14 cellular contexts compared by ENCODE assay signal in genomic region chr19:6828306-6828697, GRCh38. TPM values are rescaled to one million over a fixed set of nuclear protein-coding genes. Genes with fewer than 3 reads are reported as not detected.
DNase-seq lines count a peak whose midpoint lies in the region; ATAC-seq, FAIRE-seq and TF ChIP-seq lines count a peak whose summit lies in the region.
"Had no signal": no experiment of that assay in that cellular context is flagged by ENCODE, and none has a peak within 500 bp of the region (broad histone marks: within the 10 kb centered on the region; RNA-seq: fewer than 3 reads in every experiment).

No MANE protein-coding gene starts in this region.

- TF ChIP-seq CTCF in H1 (IDR thresholded peaks at IDR 0.05; ENCODE audit: control extremely low read depth in 1 of 3, insufficient read depth in 1 of 3, low read depth in 1 of 3, low read length in 3 of 3) (no peak), parathyroid adenoma (IDR thresholded peaks at IDR 0.05) (no peak)

- H3K23ac ChIP-seq in H1 (ENCODE audit: insufficient read length), result no peak overlapping the region

- H3K79me1 ChIP-seq in H1 (ENCODE audit: low read depth, low read length), result no peaks in the 10 kb centered on the region

- H3K4me2 ChIP-seq in H1 (ENCODE audit: insufficient read depth in 1 of 2, low read depth in 2 of 2, low read length in 2 of 2), result peak overlapping the region in 1 of 2 experiments; percentile 15; a peak in 1 of 4 replicates
- H3K4me2 ChIP-seq in parathyroid adenoma (ENCODE audit: low read length), result peak overlapping the region; percentile 65

- H3K27me3 Mint-ChIP-seq in T-helper 1 cell treated with Interleukin-12 subunit alpha and Interleukin-12 subunit beta and Interleukin-4 antibody, amounts not matched to agents 30 μg/mL and 1 μg/mL, for 36 hours (ENCODE audit: low read depth), result no peaks in the 10 kb centered on the region

- H3K14ac ChIP-seq in H1 (ENCODE audit: insufficient read length), result no peak overlapping the region

- no peak for TF ChIP-seq EP300 in H1 (IDR thresholded peaks at IDR 0.05; ENCODE audit: borderline replicate concordance in 1 of 2, low read depth in 2 of 2, low read length in 2 of 2)

- H2AFZ ChIP-seq in H1 (ENCODE audit: low read length), result no peak overlapping the region
- peak overlapping the region; percentile 69 for H2AFZ ChIP-seq in parathyroid adenoma

- peak overlapping the region in 1 of 4 experiments; percentile 10; a peak in 1 of 8 replicates for H3K4me3 ChIP-seq in H1 (ENCODE audit: extremely low read depth in 1 of 4, insufficient read depth in 2 of 4, low read depth in 3 of 4, low read length in 4 of 4)
- peak overlapping the region; percentile 43 for H3K4me3 ChIP-seq in parathyroid adenoma (ENCODE audit: low read depth, low read length)

- H2BK120ac ChIP-seq in H1 (replicated peaks; ENCODE audit: low read depth, low read length), result no peak overlapping the region

- H3K36me3 ChIP-seq in H1 (ENCODE audit: control insufficient read depth in 2 of 4, insufficient read depth in 4 of 4, low read length in 3 of 4) (no peaks in the 10 kb centered on the region), parathyroid adenoma (ENCODE audit: control insufficient read depth, insufficient read depth, low read length) (no peaks in the 10 kb centered on the region)

- no peak overlapping the region for H3K9ac ChIP-seq in H1 (replicated peaks in 1 of 4; ENCODE audit: extremely low read depth in 1 of 4, low read depth in 3 of 4, low read length in 3 of 4)
- H3K9ac ChIP-seq in parathyroid adenoma, result no peak overlapping the region

- H3K56ac ChIP-seq in H1 (replicated peaks; ENCODE audit: insufficient read length, low read depth, low read length), result no peak overlapping the region

- H4K20me1 ChIP-seq in H1 (replicated peaks in 1 of 2; ENCODE audit: control insufficient read depth in 1 of 2, insufficient read depth in 2 of 2, low read length in 2 of 2), result no peaks in the 10 kb centered on the region

- POLR2A ChIA-PET in H1 (lab: Charles Lee; ENCODE audit: partially characterized antibody), result no interaction called here

- no peak for TF ChIP-seq POLR2A in H1 (IDR thresholded peaks at IDR 0.05; ENCODE audit: control extremely low read depth in 1 of 2, low read depth in 2 of 2, low read length in 2 of 2)

- no peak overlapping the region for H2BK15ac ChIP-seq in H1 (ENCODE audit: low read length)

- no peak for FAIRE-seq in H1 (lab: Jason Lieb, UNC)
- FAIRE-seq: D721Med, TTC549 had no signal

- H3K27ac ChIP-seq in H1 (ENCODE audit: low read depth, low read length) (no peak overlapping the region), parathyroid adenoma (no peak overlapping the region)

- no peak overlapping the region for H3K4ac ChIP-seq in H1 (replicated peaks; ENCODE audit: insufficient read length, low read depth, low read length)

- peaks cover 20% of the 10 kb centered on the region for H3K4me1 Mint-ChIP-seq in T-helper 1 cell treated with Interleukin-12 subunit alpha and Interleukin-12 subunit beta and Interleukin-4 antibody, amounts not matched to agents 30 μg/mL and 1 μg/mL, for 36 hours (ENCODE audit: low read depth)

- 79% methylated on average over 13 of the region's 14 CpGs; no CpG with 5 or more reads in 1 of the 2 experiments for whole genome bisulfite sequencing in H1 (ENCODE audit: extremely low coverage in 1 of 2, insufficient coverage in 1 of 2, insufficient read length in 1 of 2, insufficient replicate concordance in 2 of 2, low coverage in 1 of 2, low lambda C conversion rate in 2 of 2, missing lambda C conversion rate in 1 of 2), 2 experiments

- CTCF ChIA-PET in H1 (lab: Charles Lee; ENCODE audit: partially characterized antibody), result no interaction called here

- H3K18ac ChIP-seq in H1 (ENCODE audit: extremely low read depth, low read length), result peak overlapping the region; percentile 19; the same call in 1 of the 2 replicates

- H3K23me2 ChIP-seq in H1 (ENCODE audit: low read depth, low read length), result no peaks in the 10 kb centered on the region

- H2BK12ac ChIP-seq in H1 (ENCODE audit: low read depth, low read length), result no peak overlapping the region

- ATAC-seq in HG03571 (IDR thresholded peaks at IDR 0.05; ENCODE audit: unreplicated experiment) (no peak), HG03439 (IDR thresholded peaks at IDR 0.05; ENCODE audit: unreplicated experiment) (no peak)

- no peak overlapping the region for H2BK20ac ChIP-seq in H1 (ENCODE audit: low read length)

- H3K4me1 ChIP-seq in H1 (replicated peaks in 1 of 4; ENCODE audit: control insufficient read depth in 3 of 4, insufficient read depth in 4 of 4, low read length in 3 of 4) (peaks cover 0 to 7% (median 0%) of the 10 kb centered on the region in 4 experiments; a peak in 1 of 7 replicates), parathyroid adenoma (peaks cover 2% of the 10 kb centered on the region)

- no peaks in the 10 kb centered on the region for H3K9me3 Mint-ChIP-seq in T-helper 1 cell treated with Interleukin-12 subunit alpha and Interleukin-12 subunit beta and Interleukin-4 antibody, amounts not matched to agents 30 μg/mL and 1 μg/mL, for 36 hours

- peaks cover 71% of the 10 kb centered on the region for H3K36me3 Mint-ChIP-seq in T-helper 1 cell treated with Interleukin-12 subunit alpha and Interleukin-12 subunit beta and Interleukin-4 antibody, amounts not matched to agents 30 μg/mL and 1 μg/mL, for 36 hours (ENCODE audit: low read depth)

- peak overlapping the region; percentile 49 for H3K27ac Mint-ChIP-seq in T-helper 1 cell treated with Interleukin-12 subunit alpha and Interleukin-12 subunit beta and Interleukin-4 antibody, amounts not matched to agents 30 μg/mL and 1 μg/mL, for 36 hours

- 0 out of 2 replicates have a peak overlapping the region, but pooled peaks have one; percentile 36 for H4K8ac ChIP-seq in H1 (ENCODE audit: extremely low read depth, insufficient read depth, low read length)

- H3K79me2 ChIP-seq in H1 (ENCODE audit: control insufficient read depth in 1 of 2, insufficient read depth in 2 of 2, low read length in 2 of 2), result no peaks in the 10 kb centered on the region
- no peaks in the 10 kb centered on the region for H3K79me2 ChIP-seq in parathyroid adenoma

- H3K9me3 ChIP-seq in H1 (ENCODE audit: insufficient read depth in 2 of 2, low read depth in 1 of 2, low read length in 1 of 2) (peaks cover 33 to 81% of the 10 kb centered on the region in 2 experiments), parathyroid adenoma (ENCODE audit: control insufficient read depth, low read length) (no peaks in the 10 kb centered on the region)

- no peak overlapping the region for H4K5ac ChIP-seq in H1 (ENCODE audit: insufficient read length, low read depth, low read length)

- no peak overlapping the region for H2BK5ac ChIP-seq in H1 (ENCODE audit: low read depth, low read length)

- DNase-seq in T-helper 1 cell, result no peak
- DNase-seq in M059J (ENCODE audit: low read depth), result peak; percentile 76
- DNase-seq in H1 (ENCODE audit: low read depth in 1 of 2, low spot score in 2 of 2), result no peak
- DNase-seq in DMS 273 treated with DMSO at 0.1 percent for 48 hours (lab: John Stamatoyannopoulos, UW), result no peak
- DNase-seq: foreskin melanocyte had no signal

- no peak overlapping the region for H3K4me3 Mint-ChIP-seq in T-helper 1 cell treated with Interleukin-12 subunit alpha and Interleukin-12 subunit beta and Interleukin-4 antibody, amounts not matched to agents 30 μg/mL and 1 μg/mL, for 36 hours

- H3K27me3 ChIP-seq in H1 (replicated peaks in 1 of 4; ENCODE audit: control insufficient read depth in 3 of 4, extremely low read depth in 1 of 4, insufficient read depth in 3 of 4, low read length in 3 of 4), result no peaks in the 10 kb centered on the region
- no peaks in the 10 kb centered on the region for H3K27me3 ChIP-seq in parathyroid adenoma (ENCODE audit: control insufficient read depth, insufficient read depth, low read length)

- no peak overlapping the region for H2AK5ac ChIP-seq in H1 (ENCODE audit: low read depth, low read length)

- no peak overlapping the region for H4K91ac ChIP-seq in H1 (replicated peaks; ENCODE audit: insufficient read length, low read length)

- no peak for TF ChIP-seq RAD21 in H1 (IDR thresholded peaks at IDR 0.05 in 1 of 2, conservative IDR thresholded peaks at IDR 0.05 in 1 of 2; ENCODE audit: low read depth in 2 of 2, low read length in 2 of 2)

TF ChIP-seq in H1, 55 proteins besides CTCF, POLR2A, EP300 and RAD21 (continues in another document):
- TF ChIP-seq KDM5A (IDR thresholded peaks at IDR 0.05; ENCODE audit: low read length), result no peak
- TF ChIP-seq MAX (IDR thresholded peaks at IDR 0.05), result no peak
- no peak for TF ChIP-seq NANOG (IDR thresholded peaks at IDR 0.05; ENCODE audit: insufficient read depth, low read depth, low read length, poor library complexity, severe bottlenecking)
- no peak for TF ChIP-seq TBP (IDR thresholded peaks at IDR 0.05; ENCODE audit: low read depth, low read length)

RNA-seq across cellular contexts. Expression of gene VAV1, which starts 55.8 kb away (rescaled TPM):
- not detected in 2 replicates for total RNA-seq in M059J (2014; rRNA removed; shearing (Covaris generic))
- total RNA-seq in H1 (2021; fragmentation: NEBNext Ultra II Directional; extraction: Animal tissue kit (Norgen Biotek cat#: 25700)), result 0.21 and 0.22 TPM in 2 replicates
- polyA plus RNA-seq in H1 (2011; rRNA removed), result 0.21 and 0.46 TPM in 2 replicates
- 0.31 TPM for polyA plus RNA-seq in H1 (2011; cell fraction: cytosol; rRNA removed)
- polyA plus RNA-seq in H1 (2011; cell fraction: nucleus; rRNA removed), result 0.61 TPM
- 0.56 to 0.67 TPM (median 0.58 TPM) in 3 of 4 replicates, not detected in the other for polyA plus RNA-seq in H1 (2012, experiment 1 of 2)
- polyA plus RNA-seq in H1 (2012, experiment 2 of 2), result 0.18 TPM
- polyA plus RNA-seq in H1 (2013, experiment 1 of 2), result 3.1 TPM
- polyA plus RNA-seq in H1 (2013, experiment 2 of 2), result 2.7 TPM
- 0.47 and 1.2 TPM in 2 replicates for polyA minus RNA-seq in H1 (2011; rRNA and poly(A)+ RNA removed)
- 1.6 TPM for polyA minus RNA-seq in H1 (2011; cell fraction: cytosol; rRNA and poly(A)+ RNA removed)
- polyA minus RNA-seq in H1 (2011; cell fraction: nucleus; rRNA and poly(A)+ RNA removed), result not detected
- total RNA-seq: dermis blood vessel endothelial cell, lung microvascular endothelial cell had no signal

RNA-seq across cellular contexts. Expression of gene ADGRE1, which starts 59.1 kb away (rescaled TPM):
- total RNA-seq in M059J (2014; rRNA removed; shearing (Covaris generic)), result 0.79 and 0.89 TPM in 2 replicates
- not detected in 2 replicates for total RNA-seq in H1 (2021; fragmentation: NEBNext Ultra II Directional; extraction: Animal tissue kit (Norgen Biotek cat#: 25700))
- polyA plus RNA-seq in H1 (2011; rRNA removed), result not detected in 2 replicates
- polyA plus RNA-seq in H1 (2011; cell fraction: cytosol; rRNA removed), result not detected
- polyA plus RNA-seq in H1 (2011; cell fraction: nucleus; rRNA removed), result not detected
- not detected in 4 replicates for polyA plus RNA-seq in H1 (2012, experiment 1 of 2)
- not detected for polyA plus RNA-seq in H1 (2012, experiment 2 of 2)
- polyA plus RNA-seq in H1 (2013, experiment 1 of 2), result not detected
- polyA plus RNA-seq in H1 (2013, experiment 2 of 2), result not detected
- polyA minus RNA-seq in H1 (2011; rRNA and poly(A)+ RNA removed), result not detected in 2 replicates
- not detected for polyA minus RNA-seq in H1 (2011; cell fraction: cytosol; rRNA and poly(A)+ RNA removed)
- not detected for polyA minus RNA-seq in H1 (2011; cell fraction: nucleus; rRNA and poly(A)+ RNA removed)
- total RNA-seq: A673, dermis blood vessel endothelial cell, lung microvascular endothelial cell had no signal
